In the genomic region with DNA sequence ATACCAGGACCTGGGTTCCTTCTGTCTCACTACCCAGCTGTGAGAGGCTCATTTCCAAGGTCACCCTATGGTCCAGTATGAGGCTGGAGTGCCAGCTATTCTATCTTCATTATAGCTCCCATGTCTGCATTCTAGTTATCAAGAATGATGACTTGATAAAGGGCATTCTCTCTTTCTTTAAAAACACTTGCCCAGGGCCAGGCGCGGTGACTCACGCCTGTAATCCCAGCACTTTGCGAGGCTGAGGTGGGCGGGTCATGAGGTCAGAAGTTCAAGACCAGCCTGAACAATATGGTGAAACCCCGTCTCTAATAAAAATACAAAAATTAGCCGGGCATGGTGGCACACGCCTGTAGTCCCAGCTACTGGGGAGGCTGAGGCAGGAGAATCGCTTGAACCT, we compare ENCODE assay signal across 7 cellular contexts. TPM values are rescaled to one million over a fixed set of nuclear protein-coding genes. Genes with fewer than 3 reads are reported as not detected.
DNase-seq lines count a peak whose midpoint lies in the region; ATAC-seq and TF ChIP-seq lines count a peak whose summit lies in the region.
"Not testable (repeated sequence)": the region's sequence is repeated elsewhere in the genome, so short reads cannot be mapped to it uniquely, and the experiment has no call there.

No MANE protein-coding gene starts in this region.

- CTCF ChIA-PET in Calu3 (lab: Charles Lee) = interaction anchor here (0.6 kb wide), 1 partner anchor 63 kb away, joined by 6 read pairs; no protein-coding TSS in a partner anchor
- CTCF ChIA-PET in HEK293 (lab: Yijun Ruan, JAX) = interaction anchor here (0.6 to 0.7 kb wide), 2 partner anchors 979 to 1185 kb away, joined by 3 read pairs; no protein-coding TSS in a partner anchor
- CTCF ChIA-PET in mammary epithelial cell (lab: Charles Lee; ENCODE audit: low non-redundant PET) = not testable (repeated sequence)

- H4K20me1 ChIP-seq in mammary epithelial cell (ENCODE audit: insufficient read depth, low read length) = not testable (repeated sequence)

- DNase-seq in Calu3 (peak; percentile 41), NCI-H226 (peak; percentile 60), mammary epithelial cell (peak; percentile 40), fibroblast of villous mesenchyme (ENCODE audit: low read depth) (peak; percentile 24)

- peaks cover 22% of the 10 kb centered on the region for H3K36me3 Mint-ChIP-seq in Calu3 (ENCODE audit: insufficient read depth, unreplicated experiment)
- not testable (repeated sequence) for H3K36me3 Mint-ChIP-seq in activated T-helper 17 cell treated with anti-CD3 and anti-CD28 coated beads, Interleukin-2, amount 50 U/mL, for 72 hours (ENCODE audit: low read depth)

- H3K27me3 Mint-ChIP-seq in Calu3 (ENCODE audit: unreplicated experiment); activated T-helper 17 cell treated with anti-CD3 and anti-CD28 coated beads, Interleukin-2, amount 50 U/mL, for 72 hours: not testable (repeated sequence)

- peak overlapping the region; percentile 42 for H3K27ac Mint-ChIP-seq in Calu3 (ENCODE audit: unreplicated experiment)
- peak overlapping the region; percentile 63 for H3K27ac Mint-ChIP-seq in activated T-helper 17 cell treated with anti-CD3 and anti-CD28 coated beads, Interleukin-2, amount 50 U/mL, for 72 hours

- H3K27me3 ChIP-seq in mammary epithelial cell (ENCODE audit: insufficient read depth, low read length) = not testable (repeated sequence)

- not testable (repeated sequence) for H3K36me3 ChIP-seq in HEK293 (ENCODE audit: control insufficient read depth in 2 of 2, insufficient read depth in 1 of 2, low read length in 2 of 2); mammary epithelial cell (ENCODE audit: insufficient read depth, low read length)

- peaks cover 94% of the 10 kb centered on the region for H3K79me2 ChIP-seq in mammary epithelial cell (ENCODE audit: insufficient read depth, low read length)

- 49% methylated on average over 9 of the region's 9 CpGs for WGBS in mammary epithelial cell (ENCODE audit: low coverage, missing lambda C conversion rate)

- in situ Hi-C loops in mammary epithelial cell (cut with MboI; ENCODE audit: low sequenced_read_pairs in 2 of 2) = not testable (repeated sequence)

- dilution Hi-C loops in mammary epithelial cell (cut with HindIII; ENCODE audit: low sequenced_read_pairs) = not testable (repeated sequence)

- not testable (repeated sequence) for H3K9me3 ChIP-seq in HEK293 (ENCODE audit: control insufficient read depth, insufficient read depth, low read depth, low read length); mammary epithelial cell (replicated peaks; ENCODE audit: insufficient read depth, low read length)

- BruUV-seq in Calu3 (replicated peaks; lab: Mats Ljungman, UMichigan); mammary epithelial cell (replicated peaks; lab: Mats Ljungman, UMichigan): not testable (repeated sequence)

- not testable (repeated sequence) for H3K4me3 ChIP-seq in HEK293 (ENCODE audit: low read depth, low read length); mammary epithelial cell (replicated peaks in 1 of 3; ENCODE audit: insufficient read depth in 1 of 3, low read depth in 2 of 3, low read length in 3 of 3); fibroblast of villous mesenchyme (ENCODE audit: low read depth, low read length)

- not testable (repeated sequence) for H3K4me3 Mint-ChIP-seq in Calu3 (ENCODE audit: low read depth, unreplicated experiment)
- peak overlapping the region; percentile 60 for H3K4me3 Mint-ChIP-seq in activated T-helper 17 cell treated with anti-CD3 and anti-CD28 coated beads, Interleukin-2, amount 50 U/mL, for 72 hours

- intact Hi-C loops in Calu3 (cut with micrococcal nuclease; ENCODE audit: unreplicated experiment); mammary epithelial cell (cut with micrococcal nuclease): not testable (repeated sequence)

- not testable (repeated sequence) for H3K4me2 ChIP-seq in mammary epithelial cell (ENCODE audit: insufficient read depth, low read depth, low read length)

- H3K4me1 Mint-ChIP-seq in Calu3 (ENCODE audit: low read depth, unreplicated experiment) = peaks cover 73% of the 10 kb centered on the region
- peaks cover 43% of the 10 kb centered on the region for H3K4me1 Mint-ChIP-seq in activated T-helper 17 cell treated with anti-CD3 and anti-CD28 coated beads, Interleukin-2, amount 50 U/mL, for 72 hours

- POLR2A ChIA-PET in HEK293 (lab: Yijun Ruan, JAX) = not testable (repeated sequence)

- not testable (repeated sequence) for H3K4me1 ChIP-seq in HEK293 (ENCODE audit: control insufficient read depth, insufficient read depth, low read length)
- H3K4me1 ChIP-seq in mammary epithelial cell (ENCODE audit: insufficient read depth, low read length) = peaks cover 39% of the 10 kb centered on the region

- TF ChIP-seq CTCF in Calu3 (IDR thresholded peaks at IDR 0.05; ENCODE audit: unreplicated experiment); HEK293 (tag by site-specific recombination; IDR thresholded peaks at IDR 0.05); mammary epithelial cell (conservative IDR thresholded peaks at IDR 0.05 in 1 of 2, IDR thresholded peaks at IDR 0.05 in 1 of 2; ENCODE audit: extremely low read depth in 1 of 2, insufficient read depth in 1 of 2, low read depth in 1 of 2, low read length in 2 of 2); fibroblast of villous mesenchyme (IDR thresholded peaks at IDR 0.05; ENCODE audit: insufficient read depth, low read depth, low read length): not testable (repeated sequence)

- H2AFZ ChIP-seq in mammary epithelial cell (ENCODE audit: low read depth, low read length) = not testable (repeated sequence)

- ATAC-seq in SK-N-SH treated with all-trans-retinoic acid at 6 μM for 48 hours; activated T-helper 17 cell treated with anti-CD3 and anti-CD28 coated beads, Interleukin-2, amount 50 U/mL, for 72 hours (replicated peaks): not testable (repeated sequence)

- H3K27ac ChIP-seq in HEK293 (ENCODE audit: extremely low read depth, low read depth, low read length); mammary epithelial cell (ENCODE audit: insufficient read depth, low read depth, low read length): not testable (repeated sequence)

- H3K9me3 Mint-ChIP-seq in Calu3 (ENCODE audit: low read depth, unreplicated experiment); activated T-helper 17 cell treated with anti-CD3 and anti-CD28 coated beads, Interleukin-2, amount 50 U/mL, for 72 hours: not testable (repeated sequence)

- not testable (repeated sequence) for H3K9ac ChIP-seq in mammary epithelial cell (ENCODE audit: insufficient read depth, low read length)

TF ChIP-seq in HEK293, 187 proteins besides CTCF, POLR2A, EP300 and RAD21:
- TF ChIP-seq, protein P1, sequence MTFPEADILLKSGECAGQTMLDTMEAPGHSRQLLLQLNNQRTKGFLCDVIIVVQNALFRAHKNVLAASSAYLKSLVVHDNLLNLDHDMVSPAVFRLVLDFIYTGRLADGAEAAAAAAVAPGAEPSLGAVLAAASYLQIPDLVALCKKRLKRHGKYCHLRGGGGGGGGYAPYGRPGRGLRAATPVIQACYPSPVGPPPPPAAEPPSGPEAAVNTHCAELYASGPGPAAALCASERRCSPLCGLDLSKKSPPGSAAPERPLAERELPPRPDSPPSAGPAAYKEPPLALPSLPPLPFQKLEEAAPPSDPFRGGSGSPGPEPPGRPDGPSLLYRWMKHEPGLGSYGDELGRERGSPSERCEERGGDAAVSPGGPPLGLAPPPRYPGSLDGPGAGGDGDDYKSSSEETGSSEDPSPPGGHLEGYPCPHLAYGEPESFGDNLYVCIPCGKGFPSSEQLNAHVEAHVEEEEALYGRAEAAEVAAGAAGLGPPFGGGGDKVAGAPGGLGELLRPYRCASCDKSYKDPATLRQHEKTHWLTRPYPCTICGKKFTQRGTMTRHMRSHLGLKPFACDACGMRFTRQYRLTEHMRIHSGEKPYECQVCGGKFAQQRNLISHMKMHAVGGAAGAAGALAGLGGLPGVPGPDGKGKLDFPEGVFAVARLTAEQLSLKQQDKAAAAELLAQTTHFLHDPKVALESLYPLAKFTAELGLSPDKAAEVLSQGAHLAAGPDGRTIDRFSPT (tag by site-specific recombination; IDR thresholded peaks at IDR 0.05) = peak; percentile 19; the same call in 1 of the 2 replicates
- TF ChIP-seq SP7 (tag by site-specific recombination; IDR thresholded peaks at IDR 0.05) (peak; percentile 60), KLF9 (tag by site-specific recombination; IDR thresholded peaks at IDR 0.05; ENCODE audit: low read depth) (peak; percentile 43; the same call in 1 of the 2 replicates), KLF1 (tag by site-specific recombination; IDR thresholded peaks at IDR 0.05) (peak; percentile 52; the same call in 1 of the 2 replicates)

TF ChIP-seq in SK-N-SH treated with all-trans-retinoic acid at 6 μM for 48 hours, 23 proteins besides CTCF, POLR2A, EP300 and RAD21:
- TF ChIP-seq ISL1 (CRISPR knock-in tag; IDR thresholded peaks at IDR 0.05) = peak; percentile 51; the same call in 1 of the 2 replicates
TF ChIP-seq in SK-N-SH treated with all-trans-retinoic acid at 6 μM for 48 hours: peak in this region for 1; not testable (repeated sequence) for 22.

RNA-seq across cellular contexts. Expression of gene NETO2, which starts 5.8 kb away (rescaled TPM):
- total RNA-seq in Calu3 (2022) (75.8 and 83.5 TPM in 2 replicates), mammary epithelial cell (10 to 100 TPM; 43.7 to 62.3 TPM), fibroblast of villous mesenchyme (13.9 and 14.7 TPM in 2 replicates)
- 10 to 100 TPM; 17.9 to 67.0 TPM for total RNA-seq in activated T-helper 17 cell treated with anti-CD3 and anti-CD28 coated beads, Interleukin-2, amount 50 U/mL, for 72 hours
- polyA plus RNA-seq in mammary epithelial cell = 88.9 TPM
- polyA minus RNA-seq in mammary epithelial cell = 79.3 TPM
